9 cellular contexts compared by ENCODE assay signal in genomic region chr9:89463986-89464901, GRCh38. TPM values are rescaled to one million over a fixed set of nuclear protein-coding genes. Genes with fewer than 3 reads are reported as not detected.
A peak's percentile ranks its signal among the peaks of the same experiment; 100 is the strongest.
DNase-seq lines count a peak whose midpoint lies in the region; ATAC-seq and TF ChIP-seq lines count a peak whose summit lies in the region.
"Had no signal": no experiment of that assay in that cellular context is flagged by ENCODE, and none has a peak within 500 bp of the region (broad histone marks: within the 10 kb centered on the region; RNA-seq: fewer than 3 reads in every experiment).

No MANE protein-coding gene starts in this region.

- H2AFZ ChIP-seq in MM.1S (ENCODE audit: low read length), result no peak overlapping the region

- H3K9me3 ChIP-seq in BLaER1 (no peaks in the 10 kb centered on the region), MM.1S (replicated peaks; ENCODE audit: insufficient read depth, low read length) (no peaks in the 10 kb centered on the region), upper lobe of right lung (no peaks in the 10 kb centered on the region)
- H3K9me3 ChIP-seq in naive thymus-derived CD4-positive, alpha-beta T cell (ENCODE audit: control insufficient read depth in 2 of 3, low read length in 3 of 3), result no peaks in the 10 kb centered on the region

- intact Hi-C loops in naive thymus-derived CD4-positive, alpha-beta T cell (cut with micrococcal nuclease), result loop anchor here (1.0 to 10.0 kb wide), 12 partner anchors 8 to 1901 kb away; partner anchors contain the start of genes AUH (in 1 of the 2) and CKS2 (in 1 of the 2)
- intact Hi-C loops in upper lobe of right lung (cut with DNase I), result no loop called here

- H3K36me3 ChIP-seq in BLaER1, result peaks cover 62% of the 10 kb centered on the region
- H3K36me3 ChIP-seq in MM.1S (replicated peaks; ENCODE audit: insufficient read depth, low read length), result no peaks in the 10 kb centered on the region
- peaks cover 0 to 13% (median 3%) of the 10 kb centered on the region in 3 experiments for H3K36me3 ChIP-seq in naive thymus-derived CD4-positive, alpha-beta T cell (ENCODE audit: control insufficient read depth in 2 of 3, insufficient read depth in 3 of 3, low read length in 3 of 3)
- H3K36me3 ChIP-seq in upper lobe of right lung, result no peaks in the 10 kb centered on the region

- peaks cover 79 to 99% (median 95%) of the 10 kb centered on the region in 7 donors for H3K4me1 Mint-ChIP-seq in naive thymus-derived CD4-positive, alpha-beta T cell

- H3K9ac ChIP-seq in BLaER1 (peak overlapping the region; percentile 57; the same call in 1 of the 2 replicates), MM.1S (ENCODE audit: low read length) (no peak overlapping the region)

- H3K4me2 ChIP-seq in BLaER1, result peak overlapping the region; percentile 93
- H3K4me2 ChIP-seq in MM.1S (ENCODE audit: low read depth, low read length), result peak overlapping the region; percentile 54; the same call in 1 of the 2 replicates

- no peaks in the 10 kb centered on the region for H3F3A ChIP-seq in MM.1S (ENCODE audit: insufficient read depth, low read length)

- CTCF ChIA-PET in naive thymus-derived CD4-positive, alpha-beta T cell (lab: Charles Lee), result interaction anchor here (0.5 to 3.5 kb wide), 6 partner anchors 10 to 84 kb away, joined by 3 to 13 read pairs (median 3); no protein-coding TSS in a partner anchor

- POLR2A ChIA-PET in naive thymus-derived CD4-positive, alpha-beta T cell (lab: Charles Lee), result interaction anchor here (0.7 to 19.8 kb wide), 13 partner anchors 9 to 85 kb away, joined by 3 to 242 read pairs (median 4); no protein-coding TSS in a partner anchor

- TF ChIP-seq CTCF in MM.1S (IDR thresholded peaks at IDR 0.05; ENCODE audit: low read length) (no peak), upper lobe of right lung (IDR thresholded peaks at IDR 0.05) (no peak)

- ATAC-seq in GM21515 (IDR thresholded peaks at IDR 0.05; ENCODE audit: unreplicated experiment) (peak; percentile 43), upper lobe of right lung (peak; percentile 70)
- peak; percentile 87 for ATAC-seq in naive thymus-derived CD4-positive, alpha-beta T cell

- H3K9me2 ChIP-seq in MM.1S (replicated peaks; ENCODE audit: insufficient read depth, low read length), result no peaks in the 10 kb centered on the region

- peak overlapping the region; percentile 39; the same call in 1 of the 2 replicates for H3K4me3 ChIP-seq in BLaER1
- no peak overlapping the region for H3K4me3 ChIP-seq in MM.1S (ENCODE audit: low read length)
- H3K4me3 ChIP-seq in naive thymus-derived CD4-positive, alpha-beta T cell (ENCODE audit: low read length), result peak overlapping the region; percentile 27
- no peak overlapping the region for H3K4me3 ChIP-seq in upper lobe of right lung

- H3K4me1 ChIP-seq in BLaER1 (peaks cover 82% of the 10 kb centered on the region), MM.1S (ENCODE audit: low read length) (peaks cover 19% of the 10 kb centered on the region), upper lobe of right lung (no peaks in the 10 kb centered on the region)
- H3K4me1 ChIP-seq in naive thymus-derived CD4-positive, alpha-beta T cell (ENCODE audit: control insufficient read depth in 2 of 2, insufficient read depth in 2 of 2, low read length in 2 of 2), result peaks cover 97 to 99% of the 10 kb centered on the region in 2 donors

- peak overlapping the region; percentile 83 to 90 (median 88) for H3K4me3 Mint-ChIP-seq in naive thymus-derived CD4-positive, alpha-beta T cell

- peaks cover 100% of the 10 kb centered on the region for H3K79me2 ChIP-seq in MM.1S (ENCODE audit: low read length)

- peaks cover 0 to 3% (median 0%) of the 10 kb centered on the region in 11 donors for H3K9me3 Mint-ChIP-seq in naive thymus-derived CD4-positive, alpha-beta T cell

- H3K36me3 Mint-ChIP-seq in naive thymus-derived CD4-positive, alpha-beta T cell, result peaks cover 5 to 53% (median 36%) of the 10 kb centered on the region in 5 donors

- DNase-seq in MM.1S (peak; percentile 68), activated T-cell treated with anti-CD3 and anti-CD28 coated beads for 24 hours (ENCODE audit: low read depth) (peak; percentile 84), upper lobe of right lung (peak; percentile 55), cerebellar nuclear complex (lab: John Stamatoyannopoulos, UW) (no peak), D341Med (ENCODE audit: low spot score) (no peak)
- DNase-seq in naive thymus-derived CD4-positive, alpha-beta T cell, result peak; percentile 44 to 92 (median 85)

- peaks cover 99% of the 10 kb centered on the region for H4K20me1 ChIP-seq in BLaER1
- H4K20me1 ChIP-seq in MM.1S (ENCODE audit: insufficient read depth, low read length), result peaks cover 71% of the 10 kb centered on the region

- H3K27ac Mint-ChIP-seq in naive thymus-derived CD4-positive, alpha-beta T cell, result peak overlapping the region; percentile 86 to 99 (median 97)

- H3K27me3 ChIP-seq in BLaER1 (no peaks in the 10 kb centered on the region), MM.1S (replicated peaks; ENCODE audit: insufficient read depth, low read length) (no peaks in the 10 kb centered on the region), upper lobe of right lung (no peaks in the 10 kb centered on the region)
- H3K27me3 ChIP-seq in naive thymus-derived CD4-positive, alpha-beta T cell (ENCODE audit: control insufficient read depth in 2 of 2, insufficient read depth in 2 of 2, low read length in 2 of 2), result no peaks in the 10 kb centered on the region

- no peaks in the 10 kb centered on the region for H3K27me3 Mint-ChIP-seq in naive thymus-derived CD4-positive, alpha-beta T cell

- H3K27ac ChIP-seq in BLaER1, result peak overlapping the region; percentile 71
- H3K27ac ChIP-seq in MM.1S (ENCODE audit: low read length), result no peak overlapping the region
- H3K27ac ChIP-seq in naive thymus-derived CD4-positive, alpha-beta T cell (ENCODE audit: low read depth, low read length), result peak overlapping the region; percentile 74
- H3K27ac ChIP-seq in upper lobe of right lung, result peak overlapping the region; percentile 70
- H3K27ac ChIP-seq: C4-2B had no signal

RNA-seq across cellular contexts. Expression of gene SEMA4D, which starts 33.7 kb away (rescaled TPM):
- 100 to 1,000 TPM; 389 to 465 (median 460) TPM for total RNA-seq in naive thymus-derived CD4-positive, alpha-beta T cell
- 100 to 1,000 TPM; 114 to 268 TPM for polyA plus RNA-seq in naive thymus-derived CD4-positive, alpha-beta T cell
- 46.2 TPM for total RNA-seq in upper lobe of right lung

Comparison
In these comparisons a context has a peak if more than half of its experiments do, and no peak if none do; other contexts are left out.
1. H3K4me3 ChIP-seq: peak in BLaER1 (single experiment) and naive thymus-derived CD4-positive, alpha-beta T cell (single experiment); none in MM.1S (single experiment) and upper lobe of right lung (single experiment).
2. DNase-seq: peak in MM.1S (single experiment), activated T-cell treated with anti-CD3 and anti-CD28 coated beads for 24 hours (single experiment), naive thymus-derived CD4-positive, alpha-beta T cell (9 of 9) and upper lobe of right lung (single experiment); none in cerebellar nuclear complex (0 of 2) and D341Med (single experiment).
3. Peak in every context shown above with its lines, with median percentiles within 50 percentile points of each other: ATAC-seq.